Comparison of ENCODE assay signal across 14 cellular contexts in the genomic region with DNA sequence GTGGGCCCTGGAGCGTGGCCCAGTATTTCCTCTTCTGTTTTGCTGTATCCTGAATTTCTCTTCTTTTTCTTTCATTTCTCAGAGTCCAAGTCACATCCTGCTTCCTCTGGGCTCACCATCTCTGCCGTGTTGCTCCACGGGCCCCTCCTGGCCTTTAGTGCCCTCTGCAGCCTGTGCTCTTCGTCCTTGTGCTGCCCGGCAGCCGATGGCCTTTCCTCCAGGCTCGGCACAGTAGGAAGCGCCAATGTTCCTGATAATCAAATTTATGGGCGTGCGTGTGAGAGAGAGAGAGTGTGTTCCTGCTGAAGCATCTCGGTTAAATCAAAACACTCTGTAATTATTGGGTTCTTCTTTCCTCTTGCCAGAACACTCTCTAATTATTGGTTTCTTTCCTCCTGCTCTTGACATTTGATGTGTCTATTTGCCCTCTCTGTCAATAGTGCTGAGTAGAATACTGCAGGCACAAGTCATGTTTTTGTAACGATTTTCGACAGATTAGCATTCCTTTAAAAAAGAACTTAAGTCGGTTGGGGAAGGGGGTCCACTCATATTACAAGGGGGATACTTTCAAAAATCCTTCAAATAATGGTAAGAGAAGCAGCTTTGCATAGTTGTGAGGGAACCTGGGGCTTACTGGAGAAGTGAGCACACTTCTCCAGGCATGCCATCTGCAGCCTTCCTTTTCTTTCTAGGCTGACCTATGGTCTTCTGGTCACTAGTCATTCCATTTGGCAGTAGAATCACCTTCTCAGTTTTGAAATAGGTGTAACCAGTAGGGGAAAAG.
DNase-seq lines count a peak whose midpoint lies in the region; ATAC-seq, FAIRE-seq and TF ChIP-seq lines count a peak whose summit lies in the region.
"Had no signal": no experiment of that assay in that cellular context is flagged by ENCODE, and none has a peak within 500 bp of the region (broad histone marks: within the 10 kb centered on the region; RNA-seq: fewer than 3 reads in every experiment).

No MANE protein-coding gene starts in this region.

- 88 to 92% methylated on average over 10 to 14 of the region's 14 CpGs for WGBS in endodermal cell (ENCODE audit: insufficient coverage in 1 of 2, insufficient read length in 1 of 2), 2 experiments
- WGBS in small intestine, 3 donors: 40 to 59% (median 59%) methylated on average over 14 of the region's 14 CpGs

- H3K9me3 ChIP-seq in endodermal cell (ENCODE audit: control insufficient read depth, low read length) (no peaks in the 10 kb centered on the region), small intestine (ENCODE audit: control insufficient read depth, low read depth) (no peaks in the 10 kb centered on the region)
- H3K9me3 ChIP-seq: neutrophil had no signal

- H3K36me3 ChIP-seq in endodermal cell (ENCODE audit: control insufficient read depth, insufficient read depth, low read length) (peaks cover 6% of the 10 kb centered on the region), small intestine (ENCODE audit: control insufficient read depth in 2 of 2, insufficient read depth in 2 of 2, low read length in 2 of 2) (peaks cover 0 to 2% of the 10 kb centered on the region in 2 donors)
- H3K36me3 ChIP-seq: neutrophil had no signal

- H3K4me3 ChIP-seq in endodermal cell (ENCODE audit: low read length) (no peak overlapping the region), small intestine (ENCODE audit: low read depth in 1 of 2, low read length in 2 of 2) (no peak overlapping the region)

- H3K27me3 ChIP-seq in endodermal cell (ENCODE audit: control insufficient read depth, insufficient read depth, low read length, poor library complexity, severe bottlenecking) (no peaks in the 10 kb centered on the region), small intestine (ENCODE audit: control insufficient read depth in 2 of 2, insufficient read depth in 2 of 2, low read length in 2 of 2) (no peaks in the 10 kb centered on the region)
- H3K27me3 ChIP-seq: neutrophil had no signal

- H3K36me3 Mint-ChIP-seq in T-helper 1 cell treated with Interleukin-12 subunit alpha and Interleukin-12 subunit beta and Interleukin-4 antibody, amounts not matched to agents 30 μg/mL and 1 μg/mL, for 36 hours (ENCODE audit: low read depth): peaks cover 41% of the 10 kb centered on the region
- peaks cover 2% of the 10 kb centered on the region for H3K36me3 Mint-ChIP-seq in endodermal cell (ENCODE audit: low read depth)

- H3K4me1 Mint-ChIP-seq in T-helper 1 cell treated with Interleukin-12 subunit alpha and Interleukin-12 subunit beta and Interleukin-4 antibody, amounts not matched to agents 30 μg/mL and 1 μg/mL, for 36 hours (ENCODE audit: low read depth): peaks cover 75% of the 10 kb centered on the region
- H3K4me1 Mint-ChIP-seq in endodermal cell: peaks cover 27% of the 10 kb centered on the region

- H3K4me3 Mint-ChIP-seq in T-helper 1 cell treated with Interleukin-12 subunit alpha and Interleukin-12 subunit beta and Interleukin-4 antibody, amounts not matched to agents 30 μg/mL and 1 μg/mL, for 36 hours: peak overlapping the region; percentile 62
- H3K4me3 Mint-ChIP-seq in endodermal cell: no peak overlapping the region

- no peaks in the 10 kb centered on the region for H3K9me3 Mint-ChIP-seq in T-helper 1 cell treated with Interleukin-12 subunit alpha and Interleukin-12 subunit beta and Interleukin-4 antibody, amounts not matched to agents 30 μg/mL and 1 μg/mL, for 36 hours
- no peaks in the 10 kb centered on the region for H3K9me3 Mint-ChIP-seq in endodermal cell

- H3K4me1 ChIP-seq in endodermal cell (ENCODE audit: control insufficient read depth, insufficient read depth, low read length): peaks cover 14% of the 10 kb centered on the region
- peaks cover 5% of the 10 kb centered on the region in 2 donors for H3K4me1 ChIP-seq in small intestine (ENCODE audit: control insufficient read depth in 2 of 2, insufficient read depth in 1 of 2, low read depth in 1 of 2, low read length in 1 of 2)

- no peak for ATAC-seq in GM19397 (IDR thresholded peaks at IDR 0.05; ENCODE audit: unreplicated experiment)

- DNase-seq in T-helper 1 cell: no peak
- DNase-seq in NCI-H2227 treated with DMSO at 0.1 percent for 48 hours (lab: John Stamatoyannopoulos, UW): peak; percentile 97
- DNase-seq in endodermal cell: no peak
- DNase-seq in small intestine: peak; percentile 59
- no peak for DNase-seq in stimulated activated CD4-positive, alpha-beta T cell treated with anti-CD3 and anti-CD28 coated beads, Interleukin-12 subunit alpha, Interleukin-12 subunit beta, amount 100 ng/mL, for 4 hours
- DNase-seq in NCI-H82 (lab: John Stamatoyannopoulos, UW): no peak
- DNase-seq: hippocampal formation; MV-4-11; NK-92 treated with Interleukin-12 subunit alpha and Interleukin-12 subunit beta, amount 100 ng/mL, for 24 hours; substantia nigra had no signal

- FAIRE-seq in small intestine (lab: Jason Lieb, UNC): no peak
- FAIRE-seq: A204.1 had no signal

- peak overlapping the region; percentile 74 for H3K27ac Mint-ChIP-seq in T-helper 1 cell treated with Interleukin-12 subunit alpha and Interleukin-12 subunit beta and Interleukin-4 antibody, amounts not matched to agents 30 μg/mL and 1 μg/mL, for 36 hours
- H3K27ac Mint-ChIP-seq in endodermal cell: peak overlapping the region; percentile 30

- H3K9ac ChIP-seq in endodermal cell (ENCODE audit: extremely low read depth, low read length, poor library complexity, severe bottlenecking): no peak overlapping the region

- TF ChIP-seq CTCF in endodermal cell (conservative IDR thresholded peaks at IDR 0.05): no peak

- H3K27ac ChIP-seq in endodermal cell (ENCODE audit: low read depth, low read length) (no peak overlapping the region), small intestine (ENCODE audit: low read depth in 1 of 2, low read length in 1 of 2) (peak overlapping the region; percentile 11 to 24)
- H3K27ac ChIP-seq: neutrophil had no signal

- H3K27me3 Mint-ChIP-seq in T-helper 1 cell treated with Interleukin-12 subunit alpha and Interleukin-12 subunit beta and Interleukin-4 antibody, amounts not matched to agents 30 μg/mL and 1 μg/mL, for 36 hours (ENCODE audit: low read depth): no peaks in the 10 kb centered on the region
- H3K27me3 Mint-ChIP-seq in endodermal cell (ENCODE audit: insufficient read depth): no peaks in the 10 kb centered on the region

Comparison
In these comparisons a context has a peak if more than half of its experiments do, and no peak if none do; other contexts are left out.
1. DNase-seq: peak in NCI-H2227 treated with DMSO at 0.1 percent for 48 hours (single experiment) and small intestine (single experiment); none in T-helper 1 cell (0 of 5), endodermal cell (single experiment), stimulated activated CD4-positive, alpha-beta T cell treated with anti-CD3 and anti-CD28 coated beads, Interleukin-12 subunit alpha, Interleukin-12 subunit beta, amount 100 ng/mL, for 4 hours (single experiment) and NCI-H82 (single experiment).